Comparison of ENCODE assay signal across 9 cellular contexts in genomic region chr2:197212344-197213262, GRCh38.
DNase-seq lines count a peak whose midpoint lies in the region; FAIRE-seq and TF ChIP-seq lines count a peak whose summit lies in the region.
"Had no signal": no experiment of that assay in that cellular context is flagged by ENCODE, and none has a peak within 500 bp of the region (broad histone marks: within the 10 kb centered on the region; RNA-seq: fewer than 3 reads in every experiment).

No MANE protein-coding gene starts in this region.

- H3K4me2 ChIP-seq in osteoblast (ENCODE audit: insufficient read depth, low read length), result no peak overlapping the region

- H3K27ac ChIP-seq in coronary artery (peak overlapping the region; percentile 37 to 78), osteoblast (ENCODE audit: low read depth, low read length) (no peak overlapping the region)

- H3K36me3 ChIP-seq in osteoblast (ENCODE audit: insufficient read depth, low read length), result no peaks in the 10 kb centered on the region

- H3K4me3 ChIP-seq in coronary artery (no peak overlapping the region), osteoblast (ENCODE audit: insufficient read depth, low read length) (no peak overlapping the region)

- H3K27me3 ChIP-seq in osteoblast (ENCODE audit: insufficient read depth, low read length), result no peaks in the 10 kb centered on the region

- no peak overlapping the region for H2AFZ ChIP-seq in osteoblast (ENCODE audit: low read length)

- TF ChIP-seq CTCF in coronary artery (IDR thresholded peaks at IDR 0.05) (no peak), osteoblast (IDR thresholded peaks at IDR 0.05; ENCODE audit: extremely low read depth, low read depth, low read length) (no peak), D721Med (IDR thresholded peaks at IDR 0.05; ENCODE audit: insufficient read depth, missing control alignments) (no peak)

- peaks cover 9% of the 10 kb centered on the region for H3K4me1 ChIP-seq in osteoblast (ENCODE audit: insufficient read depth, low read length)

- no peaks in the 10 kb centered on the region for H3K9me3 ChIP-seq in osteoblast (ENCODE audit: low read depth, low read length)

- no peaks in the 10 kb centered on the region for H4K20me1 ChIP-seq in osteoblast (ENCODE audit: insufficient read depth, low read length)

- FAIRE-seq in D721Med (lab: Jason Lieb, UNC), result no peak

- H3K79me2 ChIP-seq in osteoblast (ENCODE audit: insufficient read depth, low read length), result peaks cover 4% of the 10 kb centered on the region

- DNase-seq in EH (ENCODE audit: low read depth), result peak; percentile 12
- DNase-seq in NAMALWA (ENCODE audit: low spot score), result peak; percentile 32
- no peak for DNase-seq in coronary artery (ENCODE audit: low spot score)
- peak; percentile 32 for DNase-seq in osteoblast (ENCODE audit: insufficient read length, low spot score, missing footprints)
- no peak for DNase-seq in occipital lobe (lab: John Stamatoyannopoulos, UW)
- no peak for DNase-seq in D721Med (ENCODE audit: insufficient read length, low spot score)
- DNase-seq in effector CD8-positive, alpha-beta T cell (lab: John Stamatoyannopoulos, UW), result no peak
- no peak for DNase-seq in NCI-H2107 treated with DMSO at 0.1 percent for 48 hours (lab: John Stamatoyannopoulos, UW; ENCODE audit: unreplicated experiment)
- DNase-seq: erythroblast had no signal

Comparison
In these comparisons a context has a peak if more than half of its experiments do, and no peak if none do; other contexts are left out.
1. DNase-seq: peak in EH (single experiment), NAMALWA (single experiment) and osteoblast (single experiment); none in coronary artery (single experiment), occipital lobe (single experiment), D721Med (single experiment), effector CD8-positive, alpha-beta T cell (single experiment) and NCI-H2107 treated with DMSO at 0.1 percent for 48 hours (single experiment).